ENCODE assay signal across 8 cellular contexts in the genomic region with DNA sequence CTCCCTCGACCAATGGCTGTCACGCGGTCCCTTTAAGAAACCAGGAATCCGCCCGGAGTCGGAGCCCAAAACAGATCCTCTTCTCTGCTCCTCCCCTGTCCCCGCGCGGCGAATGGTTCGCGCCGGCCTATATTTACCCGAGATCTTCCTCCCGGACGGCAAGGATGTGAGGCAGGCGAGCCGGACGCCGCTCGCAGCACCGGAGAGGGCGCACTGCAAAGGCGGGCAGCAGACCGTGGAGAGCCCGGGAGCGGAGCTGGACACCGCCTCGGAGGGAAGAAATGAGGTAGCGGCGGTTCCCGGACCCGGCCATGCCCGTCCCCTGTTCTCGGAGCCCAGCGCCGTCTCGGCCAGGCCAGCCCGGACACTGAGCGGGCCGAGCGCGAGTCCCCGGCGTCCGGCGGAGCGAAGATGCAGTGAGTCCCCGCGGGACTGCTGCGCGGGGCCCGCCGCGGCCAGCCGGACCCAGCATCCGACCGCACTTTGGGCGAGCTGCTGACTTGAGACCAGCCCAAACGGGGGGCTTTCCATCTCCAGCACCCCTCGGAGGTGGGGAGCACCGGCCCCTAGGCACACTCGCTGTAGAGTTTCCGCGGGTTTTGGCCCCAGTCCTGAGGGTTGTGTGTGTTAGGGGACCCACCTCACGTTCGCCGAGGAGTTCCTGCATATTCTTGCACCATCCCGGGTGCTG. TPM values are rescaled to one million over a fixed set of nuclear protein-coding genes. Genes with fewer than 3 reads are reported as not detected.
DNase-seq lines count a peak whose midpoint lies in the region; ATAC-seq and TF ChIP-seq lines count a peak whose summit lies in the region.

A gene with protein sequence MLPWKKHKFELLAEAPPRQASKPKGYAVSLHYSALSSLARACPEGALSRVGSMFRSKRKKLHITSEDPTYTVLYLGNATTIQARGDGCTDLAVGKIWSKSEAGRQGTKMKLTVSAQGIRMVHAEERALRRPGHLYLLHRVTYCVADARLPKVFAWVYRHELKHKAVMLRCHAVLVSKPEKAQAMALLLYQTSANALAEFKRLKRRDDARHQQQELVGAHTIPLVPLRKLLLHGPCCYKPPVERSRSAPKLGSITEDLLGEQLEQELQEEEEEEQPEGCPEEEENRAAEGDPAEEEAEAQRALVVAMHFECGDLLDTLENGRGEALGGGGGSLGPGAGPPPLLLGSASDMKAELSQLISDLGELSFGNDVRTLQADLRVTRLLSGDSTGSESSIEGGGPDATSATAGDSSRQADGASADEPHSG (plus strand): TSS at position 161 of the 691 bp plus-strand sequence. CDS start 944 bp downstream, outside the sequence.

- CTCF ChIA-PET in MCF 10A (lab: Yijun Ruan, JAX), result interaction anchor here (0.6 to 1.9 kb wide), 8 partner anchors 10 to 584 kb away, joined by 3 to 6 read pairs (median 3); no protein-coding TSS in a partner anchor

- BruUV-seq in MCF 10A (replicated peaks; lab: Mats Ljungman, UMichigan), result TSS peak; percentile 66

- H3K27ac Mint-ChIP-seq in MCF 10A (ENCODE audit: low read depth, unreplicated experiment), result no peak within 1 kb of the TSS

- H3K4me3 Mint-ChIP-seq in MCF 10A (ENCODE audit: unreplicated experiment), result peak within 1 kb of the TSS; percentile 82

- peaks cover 35% of the 10 kb centered on the region for H3K4me1 Mint-ChIP-seq in MCF 10A (ENCODE audit: insufficient read depth, unreplicated experiment)

- peaks cover 5% of the 10 kb centered on the region for H3K4me1 ChIP-seq in iPS-18a (ENCODE audit: control insufficient read depth, low read depth, low read length)
- peaks cover 38 to 49% of the 10 kb centered on the region in 2 donors for H3K4me1 ChIP-seq in gastrocnemius medialis

- TF ChIP-seq POLR2A in gastrocnemius medialis (IDR thresholded peaks at IDR 0.05), result peak; percentile 97 to 99

- H3K4me3 ChIP-seq in iPS-18a (ENCODE audit: low read length) (peak within 1 kb of the TSS; percentile 78), gastrocnemius medialis (peak within 1 kb of the TSS; percentile 63 to 82 (median 74))

- no peaks in the 10 kb centered on the region for H3K9me3 ChIP-seq in iPS-18a (ENCODE audit: control insufficient read depth, low read depth, low read length)
- no peaks in the 10 kb centered on the region for H3K9me3 ChIP-seq in gastrocnemius medialis

- H3K27me3 ChIP-seq in iPS-18a (ENCODE audit: control insufficient read depth, insufficient read depth, low read length) (peaks cover 36% of the 10 kb centered on the region), gastrocnemius medialis (no peaks in the 10 kb centered on the region)

- in situ Hi-C loops in gastrocnemius medialis (cut with MboI; ENCODE audit: low sequenced_read_pairs in 4 of 4), result loop anchor here (10.0 to 25.0 kb wide), 5 partner anchors 169 to 851 kb away; a partner anchor contains a TSS

- peak within 1 kb of the TSS; percentile 78 for H3K27ac ChIP-seq in VCaP
- H3K27ac ChIP-seq in iPS-18a (ENCODE audit: low read length), result no peak within 1 kb of the TSS
- H3K27ac ChIP-seq in gastrocnemius medialis, result peak within 1 kb of the TSS; percentile 75 to 84 (median 82)

- no peaks in the 10 kb centered on the region for H3K36me3 Mint-ChIP-seq in MCF 10A (ENCODE audit: insufficient read depth, unreplicated experiment)

- no peaks in the 10 kb centered on the region for H3K9me3 Mint-ChIP-seq in MCF 10A (ENCODE audit: unreplicated experiment)

- H3K9ac ChIP-seq in iPS-18a (ENCODE audit: low read length), result peak within 1 kb of the TSS; percentile 18

- H3K27me3 Mint-ChIP-seq in MCF 10A (ENCODE audit: insufficient read depth, unreplicated experiment), result no peaks in the 10 kb centered on the region

- TF ChIP-seq CTCF in VCaP (conservative IDR thresholded peaks at IDR 0.05), result peak; percentile 14; the same call in 1 of the 2 replicates
- TF ChIP-seq CTCF in MCF 10A (IDR thresholded peaks at IDR 0.05; ENCODE audit: unreplicated experiment), result no peak
- peak in 3 of 5 experiments; percentile 17 to 27 (median 19) for TF ChIP-seq CTCF in gastrocnemius medialis (IDR thresholded peaks at IDR 0.05 in 4 of 5, conservative IDR thresholded peaks at IDR 0.05 in 1 of 5)

- DNase-seq in GDM1 (lab: John Stamatoyannopoulos, UW), result peak; percentile 89
- peak; percentile 66 for DNase-seq in NCI-H2107 treated with DMSO at 0.1 percent for 48 hours (lab: John Stamatoyannopoulos, UW; ENCODE audit: unreplicated experiment)
- DNase-seq in MCF 10A (ENCODE audit: unreplicated experiment), result peak; percentile 94
- DNase-seq in gastrocnemius medialis, result peak; percentile 91 to 92

- POLR2A ChIA-PET in MCF 10A (lab: Yijun Ruan, JAX), result interaction anchor here (0.7 to 2.1 kb wide), 15 partner anchors 10 to 866 kb away, joined by 3 to 19 read pairs (median 4); a partner anchor contains a TSS

- intact Hi-C loops in MCF 10A (cut with micrococcal nuclease) (no loop called here), gastrocnemius medialis (cut with DNase I; ENCODE audit: low total_unique reads) (loop anchor here (1.0 to 10.0 kb wide), 6 partner anchors 13 to 759 kb away; a partner anchor contains a TSS)

- ATAC-seq in HG02759 (IDR thresholded peaks at IDR 0.05; ENCODE audit: unreplicated experiment), result peak; percentile 49
- ATAC-seq in gastrocnemius medialis, result peak; percentile 83 to 88
- ATAC-seq in GM21360 (IDR thresholded peaks at IDR 0.05; ENCODE audit: unreplicated experiment), result no peak

- H3K36me3 ChIP-seq in iPS-18a (ENCODE audit: control insufficient read depth, low read depth, low read length), result no peaks in the 10 kb centered on the region
- H3K36me3 ChIP-seq in gastrocnemius medialis, result no peaks in the 10 kb centered on the region

RNA-seq across cellular contexts. Expression of the gene that starts here (rescaled TPM):
- total RNA-seq in MCF 10A (2022), result 1.0 and 1.3 TPM in 2 replicates
- total RNA-seq in gastrocnemius medialis, result 1 to 10 TPM; 2.7 to 4.8 (median 4.3) TPM
